ENCODE assay signal across 9 cellular contexts in the genomic region with DNA sequence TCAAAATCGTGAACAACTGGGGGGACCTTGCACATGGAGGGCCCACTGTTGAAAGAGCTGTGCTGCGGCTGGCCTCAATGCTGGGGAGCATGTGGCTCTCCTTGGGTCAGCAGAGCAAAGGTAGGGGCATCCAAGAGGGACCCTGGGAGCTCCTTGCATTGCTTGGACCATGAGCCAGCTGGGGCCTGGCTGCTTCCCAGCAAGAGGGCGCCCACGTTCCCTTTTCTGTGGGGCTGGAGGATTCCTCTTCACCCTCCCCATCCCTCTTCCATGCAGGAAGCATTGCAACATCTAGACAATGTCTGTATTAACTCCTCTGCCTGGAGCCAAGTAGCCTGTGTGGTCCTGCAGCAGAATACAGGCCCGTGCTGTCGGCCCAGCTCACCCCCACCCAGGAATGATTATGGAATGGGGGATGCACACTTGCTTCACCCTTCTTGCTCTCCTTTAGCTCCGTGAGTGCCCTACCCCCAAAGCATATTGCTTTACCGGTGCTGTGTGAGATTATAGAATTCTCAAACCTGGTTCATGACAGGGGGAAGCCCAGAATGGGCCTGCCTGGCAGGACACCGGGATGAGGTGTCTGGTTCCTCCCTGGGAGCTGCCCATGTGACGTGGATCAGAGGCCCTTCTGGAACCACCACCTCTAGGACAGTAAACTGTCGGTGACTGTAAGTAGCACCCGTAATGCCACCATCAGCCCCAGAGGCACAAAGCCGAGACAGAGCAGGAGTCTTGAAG.
DNase-seq lines count a peak whose midpoint lies in the region; ATAC-seq and TF ChIP-seq lines count a peak whose summit lies in the region.
"Had no signal": no experiment of that assay in that cellular context is flagged by ENCODE, and none has a peak within 500 bp of the region (broad histone marks: within the 10 kb centered on the region; RNA-seq: fewer than 3 reads in every experiment).

No MANE protein-coding gene starts in this region.

- no peaks in the 10 kb centered on the region for H3K4me1 ChIP-seq in NT2/D1 (ENCODE audit: insufficient read depth, insufficient read length)

- DNase-seq in GM03348 (ENCODE audit: low spot score) (peak; percentile 88), NT2/D1 (ENCODE audit: low read depth, low spot score) (peak; percentile 40), fibroblast of peridontal ligament (ENCODE audit: extremely low read depth) (peak; percentile 56), retinal pigment epithelial cell (ENCODE audit: low read depth) (no peak), A172 (ENCODE audit: low spot score) (no peak)
- no peak for DNase-seq in stimulated activated CD4-positive, alpha-beta T cell treated with anti-CD3 and anti-CD28 coated beads, Interleukin-2, amount 100 ng/mL, for 24 hours
- DNase-seq: stimulated activated naive CD8-positive, alpha-beta T cell treated with anti-CD3 and anti-CD28 coated beads, Interleukin-15, Interleukin-2, amounts not matched to agents 100 U/mL and 50 U/mL, for 24 hours had no signal

- H3K27me3 ChIP-seq in NT2/D1 (ENCODE audit: insufficient read depth, insufficient read length), result no peaks in the 10 kb centered on the region

- ATAC-seq in GM21825 (IDR thresholded peaks at IDR 0.05; ENCODE audit: unreplicated experiment) (no peak), HG02981 (IDR thresholded peaks at IDR 0.05; ENCODE audit: unreplicated experiment) (no peak)
- ATAC-seq: stimulated activated naive CD8-positive, alpha-beta T cell treated with anti-CD3 and anti-CD28 coated beads, Interleukin-15, Interleukin-2, amounts not matched to agents 100 U/mL and 50 U/mL, for 24 hours had no signal

- peaks cover 6% of the 10 kb centered on the region; the same call in 1 of the 2 replicates for H3K9me3 ChIP-seq in NT2/D1 (ENCODE audit: insufficient read depth, low read length)

- H3K9ac ChIP-seq in NT2/D1 (ENCODE audit: insufficient read length, low read depth), result no peak overlapping the region

- H3K36me3 ChIP-seq in NT2/D1 (ENCODE audit: insufficient read depth, insufficient read length, low read length), result no peaks in the 10 kb centered on the region

- TF ChIP-seq CTCF in retinal pigment epithelial cell (conservative IDR thresholded peaks at IDR 0.05; ENCODE audit: low read depth, low read length), result peak; percentile 10

- H3K4me3 ChIP-seq in NT2/D1 (ENCODE audit: insufficient read length, low read depth), result no peak overlapping the region
- H3K4me3 ChIP-seq in retinal pigment epithelial cell (ENCODE audit: low read length), result no peak overlapping the region

Comparison
In these comparisons a context has a peak if more than half of its experiments do, and no peak if none do; other contexts are left out.
1. DNase-seq: peak in GM03348 (single experiment), NT2/D1 (single experiment) and fibroblast of peridontal ligament (single experiment); none in retinal pigment epithelial cell (single experiment), A172 (single experiment) and stimulated activated CD4-positive, alpha-beta T cell treated with anti-CD3 and anti-CD28 coated beads, Interleukin-2, amount 100 ng/mL, for 24 hours (0 of 2).